Comparison of ENCODE assay signal across 21 cellular contexts in genomic region chr6:3240595-3240994, GRCh38. TPM values are rescaled to one million over a fixed set of nuclear protein-coding genes. Genes with fewer than 3 reads are reported as not detected.
DNase-seq lines count a peak whose midpoint lies in the region; ATAC-seq, FAIRE-seq and TF ChIP-seq lines count a peak whose summit lies in the region.
"Had no signal": no experiment of that assay in that cellular context is flagged by ENCODE, and none has a peak within 500 bp of the region (broad histone marks: within the 10 kb centered on the region; RNA-seq: fewer than 3 reads in every experiment).

No MANE protein-coding gene starts in this region.

- H2AFZ ChIP-seq in HepG2 (ENCODE audit: low read length) = no peak overlapping the region
- H2AFZ ChIP-seq: GM23338 had no signal

- H3K4me1 ChIP-seq in HepG2 (ENCODE audit: insufficient read depth, low read length) (peaks cover 15% of the 10 kb centered on the region), right lobe of liver (peaks cover 0 to 9% (median 2%) of the 10 kb centered on the region in 4 donors)
- H3K4me1 ChIP-seq: A549, HAP-1 had no signal

- H4K20me1 ChIP-seq in HepG2 (ENCODE audit: insufficient read depth, low read length) = no peaks in the 10 kb centered on the region

- no peaks in the 10 kb centered on the region for H3K36me3 ChIP-seq in HepG2 (replicated peaks in 1 of 2; ENCODE audit: control insufficient read depth in 1 of 2, insufficient read depth in 2 of 2, low read length in 2 of 2)
- H3K36me3 ChIP-seq in right lobe of liver = no peaks in the 10 kb centered on the region
- H3K36me3 ChIP-seq: HAP-1 had no signal

- BruUV-seq in HepG2 (replicated peaks; lab: Mats Ljungman, UMichigan) = no TSS peak

- intact Hi-C loops in HepG2 (cut with micrococcal nuclease; ENCODE audit: unreplicated experiment) (no loop called here), right lobe of liver (cut with DNase I) (no loop called here)

- TF ChIP-seq RAD21 in HepG2 (CRISPR knock-in tag; IDR thresholded peaks at IDR 0.05) = no peak

- peak overlapping the region; percentile 31 to 81 (median 74) for H3K27ac Mint-ChIP-seq in brain
- H3K27ac Mint-ChIP-seq: GM23338, HFFc6 had no signal

- no peak for TF ChIP-seq POLR2A in HepG2 (IDR thresholded peaks at IDR 0.05; ENCODE audit: insufficient read depth in 1 of 2, low read depth in 2 of 2, low read length in 2 of 2)
- TF ChIP-seq POLR2A in right lobe of liver (IDR thresholded peaks at IDR 0.05) = no peak

- H3K4me3 Mint-ChIP-seq in brain = peak overlapping the region in 2 of 5 experiments; percentile 43 to 64
- H3K4me3 Mint-ChIP-seq: CD4-positive, alpha-beta memory T cell; GM23338; HFFc6 had no signal

- peaks cover 74% of the 10 kb centered on the region for H3K36me3 Mint-ChIP-seq in brain
- H3K36me3 Mint-ChIP-seq: CD4-positive, alpha-beta memory T cell had no signal

- H3K79me2 ChIP-seq in HepG2 (ENCODE audit: insufficient read depth, low read length) = no peaks in the 10 kb centered on the region

- peaks cover 0 to 5% (median 0%) of the 10 kb centered on the region in 5 experiments for H3K9me3 Mint-ChIP-seq in brain
- H3K9me3 Mint-ChIP-seq: CD4-positive, alpha-beta memory T cell; GM23338; HFFc6 had no signal

- POLR2A ChIA-PET in HepG2 (lab: Yijun Ruan, JAX) = interaction anchor here (1.9 to 2.4 kb wide), 2 partner anchors 10 to 11 kb away, joined by 5 to 6 read pairs; no protein-coding TSS in a partner anchor

- peaks cover 78% of the 10 kb centered on the region for H3K4me1 Mint-ChIP-seq in brain

- in situ Hi-C loops in HepG2 (cut with HindIII; ENCODE audit: extremely low pct_ligation_motif_present, low pct_unique_long_range_greater_than_20kb) = no loop called here
- in situ Hi-C loops in ACHN (cut with HindIII; ENCODE audit: low pct_ligation_motif_present, low pct_unique_long_range_greater_than_20kb, low sequenced_read_pairs) = no loop called here

- TF ChIP-seq CTCF in HepG2 (CRISPR knock-in tag; IDR thresholded peaks at IDR 0.05) (no peak), right lobe of liver (IDR thresholded peaks at IDR 0.05) (no peak), brain (conservative IDR thresholded peaks at IDR 0.05) (no peak)

- CTCF ChIA-PET in HepG2 (lab: Yijun Ruan, JAX; ENCODE audit: low intra/inter-chr PET ratio, low total read pairs) = no interaction called here

- FAIRE-seq in HepG2 (lab: Jason Lieb, UNC) = no peak
- FAIRE-seq: A549, GM12891, GM18507, H54 had no signal

- no peak overlapping the region for H3K4me2 ChIP-seq in HepG2 (ENCODE audit: low read depth, low read length)
- H3K4me2 ChIP-seq: A549, GM23338 had no signal

- H3K4me3 ChIP-seq in HepG2 (replicated peaks in 1 of 3; ENCODE audit: insufficient read depth in 1 of 3, low read depth in 2 of 3, low read length in 3 of 3) (no peak overlapping the region), right lobe of liver (no peak overlapping the region)
- H3K4me3 ChIP-seq: A549, GM23338, HAP-1 had no signal

- H3K27ac ChIP-seq in HepG2 (ENCODE audit: extremely low read length, insufficient read depth, low read length) = no peak overlapping the region
- H3K27ac ChIP-seq in right lobe of liver = no peak overlapping the region
- H3K27ac ChIP-seq: A549 had no signal

- 30% methylated on average over 7 of the region's 7 CpGs for WGBS in HepG2 (ENCODE audit: low lambda C conversion rate)
- 87% methylated on average over 6 of the region's 7 CpGs for WGBS in right lobe of liver (ENCODE audit: insufficient coverage, low coverage, low lambda C conversion rate, missing lambda C conversion rate)

- ATAC-seq in HepG2 = no peak
- no peak for ATAC-seq in right lobe of liver
- ATAC-seq: A549, GM23338 had no signal

- no peak overlapping the region for H3K9ac ChIP-seq in HepG2 (ENCODE audit: insufficient read depth, low read depth, low read length)

- H3K9me3 ChIP-seq in HepG2 (ENCODE audit: low read length) (no peaks in the 10 kb centered on the region), right lobe of liver (no peaks in the 10 kb centered on the region)
- H3K9me3 ChIP-seq: A549, HAP-1 had no signal

- H3K27me3 Mint-ChIP-seq in brain = no peaks in the 10 kb centered on the region

- no peak for TF ChIP-seq EP300 in HepG2 (IDR thresholded peaks at IDR 0.05; ENCODE audit: low read depth in 2 of 2, low read length in 2 of 2)
- no peak for TF ChIP-seq EP300 in HepG2 (CRISPR knock-in tag; IDR thresholded peaks at IDR 0.05; ENCODE audit: borderline replicate concordance)

- H3K27me3 ChIP-seq in HepG2 (ENCODE audit: control insufficient read depth in 1 of 2, insufficient read depth in 2 of 2, low read length in 2 of 2) (peaks cover 9 to 47% of the 10 kb centered on the region in 2 experiments; a peak in 4 of 5 replicates), right lobe of liver (no peaks in the 10 kb centered on the region)

- DNase-seq in HepG2 (ENCODE audit: low spot score) (no peak), right lobe of liver (no peak), retina (peak; percentile 19), RKO (ENCODE audit: low spot score) (no peak), iPS-NIHi7 (ENCODE audit: extremely low spot score) (no peak), ACHN (no peak)
- DNase-seq: 8988T; Calu3; CD4-positive, alpha-beta memory T cell; COR-L47; DMS53; DMS79 treated with DMSO at 0.1 percent for 48 hours; GF-D8; HFFc6 had no signal

TF ChIP-seq in HepG2, 621 proteins besides CTCF, POLR2A, EP300 and RAD21 (continues in another document):
- peak; percentile 85 for TF ChIP-seq MNT (IDR thresholded peaks at IDR 0.05)
- no peak for TF ChIP-seq SMARCE1 (IDR thresholded peaks at IDR 0.05; ENCODE audit: borderline replicate concordance)

RNA-seq across cellular contexts. Expression of gene TUBB2B, which starts 13.1 kb away (rescaled TPM):
- 9.3 and 10.3 TPM in 2 replicates for total RNA-seq in HepG2 (2016; rRNA removed; fragmentation: Illumina TruSeq; extraction: Trizol)
- 4.4 and 4.7 TPM in 2 replicates for total RNA-seq in HepG2 (2016; cell fraction: cytosol; rRNA removed; fragmentation: Illumina TruSeq; extraction: Trizol; ENCODE audit: low read depth)
- total RNA-seq in HepG2 (2016; cell fraction: insoluble cytoplasmic fraction; rRNA removed; fragmentation: Illumina TruSeq; extraction: Trizol) = 7.4 and 10.0 TPM in 2 replicates
- total RNA-seq in HepG2 (2016; cell fraction: membrane; rRNA removed; fragmentation: Illumina TruSeq; extraction: Trizol) = 7.0 TPM in 2 replicates
- 4.2 TPM in 2 replicates for total RNA-seq in HepG2 (2016; cell fraction: nucleus; rRNA removed; fragmentation: Illumina TruSeq; extraction: Trizol)
- polyA plus RNA-seq in HepG2 (2011; rRNA removed) = 23.6 and 39.5 TPM in 2 replicates
- polyA plus RNA-seq in HepG2 (2011; cell fraction: cytosol; rRNA removed) = 33.6 and 35.1 TPM in 2 replicates
- polyA plus RNA-seq in HepG2 (2011; cell fraction: nucleus; rRNA removed) = 20.7 and 31.9 TPM in 2 replicates
- 18.7 and 50.4 TPM in 2 replicates for polyA plus RNA-seq in HepG2 (2012)
- 3.0 and 3.6 TPM in 2 replicates for polyA plus RNA-seq in HepG2 (2016; cell fraction: cytosol; fragmentation: Illumina TruSeq; extraction: Trizol; ENCODE audit: low read depth)
- polyA plus RNA-seq in HepG2 (2016; cell fraction: insoluble cytoplasmic fraction; fragmentation: Illumina TruSeq; extraction: Trizol; ENCODE audit: low read depth) = 8.6 and 11.7 TPM in 2 replicates
- polyA plus RNA-seq in HepG2 (2016; cell fraction: membrane; fragmentation: Illumina TruSeq; extraction: Trizol; ENCODE audit: low read depth) = 4.9 and 7.1 TPM in 2 replicates
- polyA plus RNA-seq in HepG2 (2016; cell fraction: nucleus; fragmentation: Illumina TruSeq; extraction: Trizol; ENCODE audit: insufficient read depth, low read depth) = 6.5 and 6.8 TPM in 2 replicates
- polyA minus RNA-seq in HepG2 (2011; rRNA and poly(A)+ RNA removed; ENCODE audit: low replicate concordance) = 39.5 TPM in 1 of 2 replicates, not detected in the other
- 20.2 and 27.6 TPM in 2 replicates for polyA minus RNA-seq in HepG2 (2011; cell fraction: cytosol; rRNA and poly(A)+ RNA removed)
- polyA minus RNA-seq in HepG2 (2011; cell fraction: nucleus; rRNA and poly(A)+ RNA removed) = 4.5 and 11.2 TPM in 2 replicates
- total RNA-seq in right lobe of liver = 1 to 10 TPM; 1.0 to 3.9 (median 2.5) TPM
- 1,989 TPM for polyA plus RNA-seq in brain (ENCODE audit: insufficient read depth, low read depth, low replicate concordance)
- total RNA-seq: CD4-positive, alpha-beta memory T cell had no signal

RNA-seq across cellular contexts. Expression of gene PSMG4, which starts 18.2 kb away (rescaled TPM):
- total RNA-seq in HepG2 (2016; rRNA removed; fragmentation: Illumina TruSeq; extraction: Trizol) (24.5 and 32.8 TPM in 2 replicates), right lobe of liver (10 to 100 TPM in 5 of 6 experiments, 1 to 10 TPM in 1; 9.4 to 15.4 (median 11.0) TPM)
- 43.3 and 56.1 TPM in 2 replicates for total RNA-seq in HepG2 (2016; cell fraction: cytosol; rRNA removed; fragmentation: Illumina TruSeq; extraction: Trizol; ENCODE audit: low read depth)
- total RNA-seq in HepG2 (2016; cell fraction: insoluble cytoplasmic fraction; rRNA removed; fragmentation: Illumina TruSeq; extraction: Trizol) = 26.0 and 30.5 TPM in 2 replicates
- 33.3 and 46.1 TPM in 2 replicates for total RNA-seq in HepG2 (2016; cell fraction: membrane; rRNA removed; fragmentation: Illumina TruSeq; extraction: Trizol)
- 22.5 and 24.0 TPM in 2 replicates for total RNA-seq in HepG2 (2016; cell fraction: nucleus; rRNA removed; fragmentation: Illumina TruSeq; extraction: Trizol)
- polyA plus RNA-seq in HepG2 (2011; rRNA removed) (28.5 and 32.8 TPM in 2 replicates), brain (ENCODE audit: insufficient read depth, low read depth, low replicate concordance) (20.5 TPM)
- 24.5 and 48.7 TPM in 2 replicates for polyA plus RNA-seq in HepG2 (2011; cell fraction: cytosol; rRNA removed)
- polyA plus RNA-seq in HepG2 (2011; cell fraction: nucleus; rRNA removed) = 39.7 and 47.3 TPM in 2 replicates
- polyA plus RNA-seq in HepG2 (2012) = 24.7 TPM in 2 replicates
- 40.0 and 56.6 TPM in 2 replicates for polyA plus RNA-seq in HepG2 (2016; cell fraction: cytosol; fragmentation: Illumina TruSeq; extraction: Trizol; ENCODE audit: low read depth)
- 25.9 and 30.2 TPM in 2 replicates for polyA plus RNA-seq in HepG2 (2016; cell fraction: insoluble cytoplasmic fraction; fragmentation: Illumina TruSeq; extraction: Trizol; ENCODE audit: low read depth)
- 27.5 and 37.6 TPM in 2 replicates for polyA plus RNA-seq in HepG2 (2016; cell fraction: membrane; fragmentation: Illumina TruSeq; extraction: Trizol; ENCODE audit: low read depth)
- 36.5 and 39.2 TPM in 2 replicates for polyA plus RNA-seq in HepG2 (2016; cell fraction: nucleus; fragmentation: Illumina TruSeq; extraction: Trizol; ENCODE audit: insufficient read depth, low read depth)
- 28.6 and 43.2 TPM in 2 replicates for polyA minus RNA-seq in HepG2 (2011; rRNA and poly(A)+ RNA removed; ENCODE audit: low replicate concordance)
- 12.1 and 14.2 TPM in 2 replicates for polyA minus RNA-seq in HepG2 (2011; cell fraction: cytosol; rRNA and poly(A)+ RNA removed)
- polyA minus RNA-seq in HepG2 (2011; cell fraction: nucleus; rRNA and poly(A)+ RNA removed) = 23.0 and 28.2 TPM in 2 replicates
